Comparison of ENCODE assay signal across 1 cellular context in genomic region chr16:85924675-85925074, GRCh38.
TF ChIP-seq lines count a peak whose summit lies in the region.

No MANE protein-coding gene starts in this region.

TF ChIP-seq in IMR-90, 13 proteins besides CTCF, POLR2A, EP300 and RAD21 (continued from another document):
- peak; percentile 47; the same call in 1 of the 2 replicates for TF ChIP-seq CEBPB (IDR thresholded peaks at IDR 0.05; ENCODE audit: low read depth, low read length)
